ENCODE assay signal across 8 cellular contexts in genomic region chr15:101288905-101289513, GRCh38. TPM values are rescaled to one million over a fixed set of nuclear protein-coding genes. Genes with fewer than 3 reads are reported as not detected.
A peak's percentile ranks its signal among the peaks of the same experiment; 100 is the strongest.
DNase-seq lines count a peak whose midpoint lies in the region; ATAC-seq and TF ChIP-seq lines count a peak whose summit lies in the region.

No MANE protein-coding gene starts in this region.

- POLR2A ChIA-PET in PC-9 (lab: Charles Lee; ENCODE audit: unreplicated experiment): interaction anchor here (0.7 kb wide), 1 partner anchor 639 kb away, joined by 7 read pairs; no protein-coding TSS in a partner anchor

- H3K79me2 ChIP-seq in PC-9 (ENCODE audit: low read depth): peaks cover 73% of the 10 kb centered on the region

- peaks cover 43% of the 10 kb centered on the region for H3K36me3 ChIP-seq in PC-9 (ENCODE audit: low read depth)

- no peak overlapping the region for H3K27ac ChIP-seq in PC-9

- no peaks in the 10 kb centered on the region for H3K9me3 Mint-ChIP-seq in memory B cell

- peaks cover 21% of the 10 kb centered on the region for H3F3A ChIP-seq in PC-9 (ENCODE audit: insufficient read depth, low read depth)

- H2AFZ ChIP-seq in PC-9: no peak overlapping the region

- no peaks in the 10 kb centered on the region for H3K27me3 ChIP-seq in PC-9 (ENCODE audit: insufficient read depth, low read depth)

- H4K20me1 ChIP-seq in PC-9 (ENCODE audit: insufficient read depth): peaks cover 74% of the 10 kb centered on the region

- BruUV-seq in PC-9 (replicated peaks; lab: Mats Ljungman, UMichigan): no TSS peak

- H3K4me1 Mint-ChIP-seq in memory B cell: peaks cover 23% of the 10 kb centered on the region

- H3K9me3 ChIP-seq in PC-9 (ENCODE audit: insufficient read depth, low read depth): no peaks in the 10 kb centered on the region

- intact Hi-C loops in PC-9 (cut with micrococcal nuclease; ENCODE audit: unreplicated experiment): no loop called here

- H3K27ac Mint-ChIP-seq in memory B cell: no peak overlapping the region

- H3K4me3 Mint-ChIP-seq in memory B cell: no peak overlapping the region

- no peaks in the 10 kb centered on the region for H3K27me3 Mint-ChIP-seq in memory B cell

- peaks cover 14% of the 10 kb centered on the region for H3K36me3 Mint-ChIP-seq in memory B cell

- peaks cover 23% of the 10 kb centered on the region for H3K4me1 ChIP-seq in PC-9 (replicated peaks; ENCODE audit: insufficient read depth)

- DNase-seq in Caki2 (ENCODE audit: low read depth): peak; percentile 29
- peak; percentile 52 for DNase-seq in GM20000 (ENCODE audit: low spot score)
- peak in 1 of 2 experiments; percentile 36 for DNase-seq in PC-9
- peak; percentile 21 for DNase-seq in cerebellum (ENCODE audit: low spot score)
- peak in 1 of 2 donors; percentile 63 for DNase-seq in memory B cell (ENCODE audit: low spot score in 2 of 2)
- no peak for DNase-seq in T1000 (lab: John Stamatoyannopoulos, UW)

- TF ChIP-seq CTCF in GM20000 (IDR thresholded peaks at IDR 0.05; ENCODE audit: extremely low read depth, missing control alignments) (peak; percentile 36), PC-9 (conservative IDR thresholded peaks at IDR 0.05) (peak; percentile 79)

- in situ Hi-C loops in Caki2 (cut with HindIII; ENCODE audit: low pct_unique_long_range_greater_than_20kb, low sequenced_read_pairs): no loop called here

- H3K4me2 ChIP-seq in PC-9: no peak overlapping the region

- CTCF ChIA-PET in PC-9 (lab: Charles Lee): interaction anchor here (0.6 to 2.3 kb wide), 5 partner anchors 53 to 352 kb away, joined by 3 to 7 read pairs (median 4); no protein-coding TSS in a partner anchor

- peak; percentile 60 for ATAC-seq in memory B cell (ENCODE audit: low read depth)
- no peak for ATAC-seq in GM21528 (IDR thresholded peaks at IDR 0.05; ENCODE audit: low FRiP score, unreplicated experiment)
- ATAC-seq in GM18868 (IDR thresholded peaks at IDR 0.05; ENCODE audit: unreplicated experiment): no peak

- no peaks in the 10 kb centered on the region for H3K9me2 ChIP-seq in PC-9 (ENCODE audit: insufficient read depth)

- no peak overlapping the region for H3K4me3 ChIP-seq in PC-9

RNA-seq across cellular contexts. Expression of gene SNRPA1, which starts 6.0 kb away (rescaled TPM):
- 46.7 and 55.2 TPM in 2 replicates for total RNA-seq in Caki2 (2014; rRNA removed; shearing (Covaris generic); ENCODE audit: low replicate concordance)
- 71.6 and 95.0 TPM in 2 replicates for total RNA-seq in PC-9 (2021)
- 18.1 TPM for total RNA-seq in cerebellum

RNA-seq across cellular contexts. Expression of gene SELENOS, which starts 11.7 kb away (rescaled TPM):
- total RNA-seq in Caki2 (2014; rRNA removed; shearing (Covaris generic); ENCODE audit: low replicate concordance): 93.1 and 96.6 TPM in 2 replicates
- total RNA-seq in PC-9 (2021) (20.8 and 28.6 TPM in 2 replicates), cerebellum (28.8 TPM)

RNA-seq across cellular contexts. Expression of gene CHSY1, which starts 37.2 kb away (rescaled TPM):
- 4.2 and 7.2 TPM in 2 replicates for total RNA-seq in Caki2 (2014; rRNA removed; shearing (Covaris generic); ENCODE audit: low replicate concordance)
- 10.3 and 10.7 TPM in 2 replicates for total RNA-seq in PC-9 (2021)
- total RNA-seq in cerebellum: 40.9 TPM
